8 cellular contexts compared by ENCODE assay signal in genomic region chr12:94997726-94998125, GRCh38.
"Had no signal": no experiment of that assay in that cellular context is flagged by ENCODE, and none has a peak within 500 bp of the region (broad histone marks: within the 10 kb centered on the region; RNA-seq: fewer than 3 reads in every experiment).

No MANE protein-coding gene starts in this region.

- H3K9me3 ChIP-seq: HAP-1 had no signal

- H3K27ac ChIP-seq: GM23248 had no signal

- H3K9ac ChIP-seq: GM23248 had no signal

- H3K4me3 ChIP-seq: GM23248, GM23338, HAP-1 had no signal

- DNase-seq: GM23248, GOT3, H7, H9, HCEC 1CT, HFFc6 had no signal

- H3K4me2 ChIP-seq: GM23338 had no signal

- H2AFZ ChIP-seq: GM23248, GM23338 had no signal

- H3K4me1 ChIP-seq: HAP-1 had no signal
